In genomic region chr5:2534970-2535369, GRCh38 we compare ENCODE assay signal across 19 cellular contexts.
DNase-seq lines count a peak whose midpoint lies in the region; ATAC-seq and TF ChIP-seq lines count a peak whose summit lies in the region.
"Had no signal": no experiment of that assay in that cellular context is flagged by ENCODE, and none has a peak within 500 bp of the region (broad histone marks: within the 10 kb centered on the region; RNA-seq: fewer than 3 reads in every experiment).

No MANE protein-coding gene starts in this region.

- no peak for ATAC-seq in left cardiac atrium
- no peak for ATAC-seq in HG02798 (IDR thresholded peaks at IDR 0.05; ENCODE audit: poor library complexity, unreplicated experiment)
- no peak for ATAC-seq in GM18498 (IDR thresholded peaks at IDR 0.05; ENCODE audit: unreplicated experiment)
- ATAC-seq: A549; CD8-positive, alpha-beta T cell had no signal

- H3K4me1 ChIP-seq in right atrium auricular region (no peaks in the 10 kb centered on the region), SJCRH30 (no peaks in the 10 kb centered on the region)
- H3K4me1 ChIP-seq: A549, Caco-2 had no signal

- H3K36me3 ChIP-seq in right atrium auricular region (no peaks in the 10 kb centered on the region), SJCRH30 (no peaks in the 10 kb centered on the region)

- peaks cover under 1% of the 10 kb centered on the region for H3K9me3 Mint-ChIP-seq in type B pancreatic cell

- no peak for TF ChIP-seq CTCF in right atrium auricular region (IDR thresholded peaks at IDR 0.05)
- no peak for TF ChIP-seq CTCF in NB4 (IDR thresholded peaks at IDR 0.05; ENCODE audit: low read depth, low read length)
- no peak for TF ChIP-seq CTCF in type B pancreatic cell (conservative IDR thresholded peaks at IDR 0.05)

- H3K4me3 ChIP-seq in right atrium auricular region (no peak overlapping the region), NB4 (ENCODE audit: low read depth, low read length) (no peak overlapping the region), SJCRH30 (no peak overlapping the region)
- H3K4me3 ChIP-seq: A549 had no signal

- TF ChIP-seq POLR2A in NB4 (IDR thresholded peaks at IDR 0.05; ENCODE audit: extremely low read depth, insufficient read length) = peak; percentile 30

- no peaks in the 10 kb centered on the region for H3K36me3 Mint-ChIP-seq in type B pancreatic cell
- H3K36me3 Mint-ChIP-seq: CD8-positive, alpha-beta T cell had no signal

- no peak overlapping the region for H3K27ac ChIP-seq in right atrium auricular region
- no peak overlapping the region for H3K27ac ChIP-seq in SJCRH30
- H3K27ac ChIP-seq: 22Rv1, A549, C4-2B had no signal

- H3K4me3 Mint-ChIP-seq in type B pancreatic cell = no peak overlapping the region
- H3K4me3 Mint-ChIP-seq: B cell; CD4-positive, alpha-beta T cell; CD8-positive, alpha-beta T cell had no signal

- peaks cover 9% of the 10 kb centered on the region for H3K4me1 Mint-ChIP-seq in type B pancreatic cell (ENCODE audit: unreplicated experiment)
- H3K4me1 Mint-ChIP-seq: B cell had no signal

- H3K9me3 ChIP-seq in right atrium auricular region = peaks cover 0 to 10% of the 10 kb centered on the region in 2 donors
- no peaks in the 10 kb centered on the region for H3K9me3 ChIP-seq in SJCRH30 (replicated peaks)
- H3K9me3 ChIP-seq: A549, Caco-2 had no signal

- intact Hi-C loops in left cardiac atrium (cut with DNase I) = no loop called here

- H3K27me3 Mint-ChIP-seq in type B pancreatic cell = peaks cover 27% of the 10 kb centered on the region
- H3K27me3 Mint-ChIP-seq: B cell; CD4-positive, alpha-beta T cell had no signal

- DNase-seq in right atrium auricular region (ENCODE audit: low spot score) = peak; percentile 7
- no peak for DNase-seq in left cardiac atrium
- peak; percentile 38 for DNase-seq in NB4 (ENCODE audit: low read depth)
- peak; percentile 1 for DNase-seq in ecto neural progenitor cell (ENCODE audit: low spot score)
- peak; percentile 20 for DNase-seq in type B pancreatic cell (ENCODE audit: extremely low spot score, unreplicated experiment)
- no peak for DNase-seq in SJCRH30
- DNase-seq: AML-193; Caco-2; Calu3; CD4-positive, alpha-beta T cell; DMS79 treated with DMSO at 0.1 percent for 48 hours; GF-D8 had no signal

- no peak overlapping the region for H3K27ac Mint-ChIP-seq in type B pancreatic cell
- H3K27ac Mint-ChIP-seq: B cell; CD4-positive, alpha-beta T cell; CD8-positive, alpha-beta T cell had no signal

- no peaks in the 10 kb centered on the region for H3K27me3 ChIP-seq in right atrium auricular region
- no peaks in the 10 kb centered on the region for H3K27me3 ChIP-seq in SJCRH30

Comparison
In these comparisons a context has a peak if more than half of its experiments do, and no peak if none do; other contexts are left out.
1. DNase-seq: peak in right atrium auricular region (single experiment), NB4 (single experiment), ecto neural progenitor cell (single experiment) and type B pancreatic cell (single experiment); none in left cardiac atrium (single experiment) and SJCRH30 (0 of 2).